In the genomic region with DNA sequence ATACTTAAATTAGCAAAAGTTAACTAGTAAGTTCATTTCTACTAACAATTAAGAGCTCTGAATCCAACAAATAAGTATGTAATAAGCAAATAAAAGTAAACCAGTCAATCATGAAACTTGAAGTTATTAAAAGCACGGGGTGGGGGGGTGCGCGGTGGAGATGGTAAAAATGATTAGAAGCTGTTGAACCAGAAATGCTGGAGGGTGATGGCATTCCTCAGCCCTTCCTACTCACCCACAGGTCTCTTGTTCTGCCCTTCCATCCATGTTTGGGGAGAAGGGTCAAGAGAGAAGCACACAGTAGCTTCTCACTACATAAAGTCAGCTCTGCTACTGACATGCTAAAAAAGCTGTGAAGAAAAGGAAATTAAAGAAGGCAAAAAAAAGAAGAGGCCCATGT, we compare ENCODE assay signal across 23 cellular contexts.
DNase-seq lines count a peak whose midpoint lies in the region; TF ChIP-seq lines count a peak whose summit lies in the region.
"Had no signal": no experiment of that assay in that cellular context is flagged by ENCODE, and none has a peak within 500 bp of the region (broad histone marks: within the 10 kb centered on the region; RNA-seq: fewer than 3 reads in every experiment).

No MANE protein-coding gene starts in this region.

- dilution Hi-C loops in mammary epithelial cell (cut with HindIII; ENCODE audit: low sequenced_read_pairs), result no loop called here

- H3K9me3 ChIP-seq in mammary epithelial cell (replicated peaks; ENCODE audit: insufficient read depth, low read length), result no peaks in the 10 kb centered on the region
- H3K9me3 ChIP-seq in vagina, result no peaks in the 10 kb centered on the region
- H3K9me3 ChIP-seq: left lung, upper lobe of left lung had no signal

- WGBS in mammary epithelial cell (ENCODE audit: low coverage, missing lambda C conversion rate), result 3% methylated on average over 3 of the region's 3 CpGs

- H3K4me1 Mint-ChIP-seq in MCF 10A (ENCODE audit: insufficient read depth, unreplicated experiment) (no peaks in the 10 kb centered on the region), glutamatergic neuron (ENCODE audit: low read depth, unreplicated experiment) (peaks cover 9% of the 10 kb centered on the region), neural crest cell (peaks cover 30% of the 10 kb centered on the region)

- H3K9ac ChIP-seq in mammary epithelial cell (ENCODE audit: insufficient read depth, low read length), result no peak overlapping the region
- H3K9ac ChIP-seq: GM23248 had no signal

- no peak for TF ChIP-seq CTCF in mammary epithelial cell (conservative IDR thresholded peaks at IDR 0.05 in 1 of 2, IDR thresholded peaks at IDR 0.05 in 1 of 2; ENCODE audit: extremely low read depth in 1 of 2, insufficient read depth in 1 of 2, low read depth in 1 of 2, low read length in 2 of 2)
- TF ChIP-seq CTCF in MCF 10A (IDR thresholded peaks at IDR 0.05; ENCODE audit: unreplicated experiment), result no peak
- TF ChIP-seq CTCF in glutamatergic neuron (IDR thresholded peaks at IDR 0.05; ENCODE audit: partially characterized antibody, unreplicated experiment), result no peak
- no peak for TF ChIP-seq CTCF in neural crest cell (conservative IDR thresholded peaks at IDR 0.05)
- no peak for TF ChIP-seq CTCF in vagina (IDR thresholded peaks at IDR 0.05)

- H3K36me3 ChIP-seq in mammary epithelial cell (ENCODE audit: insufficient read depth, low read length) (no peaks in the 10 kb centered on the region), vagina (no peaks in the 10 kb centered on the region)
- H3K36me3 ChIP-seq: left lung, upper lobe of left lung had no signal

- DNase-seq in mammary epithelial cell (peak; percentile 9), MCF 10A (ENCODE audit: unreplicated experiment) (no peak), glutamatergic neuron (no peak), neural crest cell (ENCODE audit: low read depth, low spot score) (no peak), vagina (ENCODE audit: extremely low spot score in 2 of 2) (no peak), NCI-H2171 treated with DMSO at 0.1 percent for 48 hours (lab: John Stamatoyannopoulos, UW) (no peak), SKM-1 treated with dmso at 0.1 percent for 144 hours (lab: John Stamatoyannopoulos, UW; ENCODE audit: unreplicated experiment) (no peak), NCI-H524 treated with DMSO at 0.1 percent for 48 hours (lab: John Stamatoyannopoulos, UW) (no peak)
- DNase-seq: 8988T; activated CD8-positive, alpha-beta T cell treated with anti-CD3 and anti-CD28 coated beads for 36 hours; amygdala; DND-41; dorsolateral prefrontal cortex; GM23248; hippocampal formation; left lung; naive thymus-derived CD8-positive, alpha-beta T cell; NCI-H1092; NCI-H1694; upper lobe of left lung had no signal

- BruUV-seq in mammary epithelial cell (replicated peaks; lab: Mats Ljungman, UMichigan), result no TSS peak
- BruUV-seq in MCF 10A (replicated peaks; lab: Mats Ljungman, UMichigan), result no TSS peak

- CTCF ChIA-PET in mammary epithelial cell (lab: Charles Lee; ENCODE audit: low non-redundant PET) (no interaction called here), MCF 10A (lab: Yijun Ruan, JAX) (interaction anchor here (0.5 to 1.3 kb wide), 5 partner anchors 11 to 1190 kb away, joined by 3 to 6 read pairs (median 3); no protein-coding TSS in a partner anchor)

- no peak overlapping the region for H3K27ac Mint-ChIP-seq in MCF 10A (ENCODE audit: low read depth, unreplicated experiment)
- no peak overlapping the region for H3K27ac Mint-ChIP-seq in glutamatergic neuron (ENCODE audit: unreplicated experiment)
- H3K27ac Mint-ChIP-seq in neural crest cell (ENCODE audit: unreplicated experiment), result peak overlapping the region; percentile 7
- H3K27ac Mint-ChIP-seq: activated CD8-positive, alpha-beta T cell treated with anti-CD3 and anti-CD28 coated beads for 36 hours; activated naive CD4-positive, alpha-beta T cell treated with anti-CD3 and anti-CD28 coated beads, Interleukin-2, amount 50 U/mL, for 24 hours; activated T-helper 17 cell treated with anti-CD3 and anti-CD28 coated beads, Interleukin-2, amount 50 U/mL, for 72 hours; stimulated activated memory B cell treated with anti-CD40 and anti-IgM and Interleukin-4, amounts not matched to agents 10 μg/mL and 1 μg/mL and 100 μg/mL, for 72 hours had no signal

- H3K4me1 ChIP-seq in mammary epithelial cell (ENCODE audit: insufficient read depth, low read length), result no peaks in the 10 kb centered on the region
- H3K4me1 ChIP-seq in vagina, result peaks cover 58% of the 10 kb centered on the region

- H3K4me3 Mint-ChIP-seq in MCF 10A (ENCODE audit: unreplicated experiment), result no peak overlapping the region
- peak overlapping the region; percentile 35 for H3K4me3 Mint-ChIP-seq in glutamatergic neuron (ENCODE audit: unreplicated experiment)
- no peak overlapping the region for H3K4me3 Mint-ChIP-seq in neural crest cell
- H3K4me3 Mint-ChIP-seq: activated CD8-positive, alpha-beta T cell treated with anti-CD3 and anti-CD28 coated beads for 36 hours; activated naive CD4-positive, alpha-beta T cell treated with anti-CD3 and anti-CD28 coated beads, Interleukin-2, amount 50 U/mL, for 24 hours; activated T-helper 17 cell treated with anti-CD3 and anti-CD28 coated beads, Interleukin-2, amount 50 U/mL, for 72 hours; naive thymus-derived CD8-positive, alpha-beta T cell; stimulated activated memory B cell treated with anti-CD40 and anti-IgM and Interleukin-4, amounts not matched to agents 10 μg/mL and 1 μg/mL and 100 μg/mL, for 72 hours had no signal

- H3K4me3 ChIP-seq in mammary epithelial cell (replicated peaks in 1 of 3; ENCODE audit: insufficient read depth in 1 of 3, low read depth in 2 of 3, low read length in 3 of 3), result no peak overlapping the region
- H3K4me3 ChIP-seq in vagina, result no peak overlapping the region
- H3K4me3 ChIP-seq: dorsolateral prefrontal cortex, GM23248, left lung, upper lobe of left lung had no signal

- in situ Hi-C loops in mammary epithelial cell (cut with MboI; ENCODE audit: low sequenced_read_pairs in 2 of 2), result no loop called here

- POLR2A ChIA-PET in MCF 10A (lab: Yijun Ruan, JAX), result interaction anchor here (0.7 to 1.7 kb wide), 3 partner anchors 14 to 223 kb away, joined by 3 to 4 read pairs (median 3); no protein-coding TSS in a partner anchor

- H3K27me3 ChIP-seq in mammary epithelial cell (ENCODE audit: insufficient read depth, low read length) (no peaks in the 10 kb centered on the region), vagina (no peaks in the 10 kb centered on the region)
- H3K27me3 ChIP-seq: dorsolateral prefrontal cortex, left lung, upper lobe of left lung had no signal

- intact Hi-C loops in mammary epithelial cell (cut with micrococcal nuclease) (no loop called here), MCF 10A (cut with micrococcal nuclease) (no loop called here), vagina (cut with DNase I) (no loop called here)

- H3K9me3 Mint-ChIP-seq in MCF 10A (ENCODE audit: unreplicated experiment) (no peaks in the 10 kb centered on the region), glutamatergic neuron (ENCODE audit: unreplicated experiment) (no peaks in the 10 kb centered on the region), neural crest cell (no peaks in the 10 kb centered on the region)
- H3K9me3 Mint-ChIP-seq: activated CD8-positive, alpha-beta T cell treated with anti-CD3 and anti-CD28 coated beads for 36 hours; activated naive CD4-positive, alpha-beta T cell treated with anti-CD3 and anti-CD28 coated beads, Interleukin-2, amount 50 U/mL, for 24 hours; activated T-helper 17 cell treated with anti-CD3 and anti-CD28 coated beads, Interleukin-2, amount 50 U/mL, for 72 hours; naive thymus-derived CD8-positive, alpha-beta T cell; stimulated activated memory B cell treated with anti-CD40 and anti-IgM and Interleukin-4, amounts not matched to agents 10 μg/mL and 1 μg/mL and 100 μg/mL, for 72 hours had no signal

- H3K27me3 Mint-ChIP-seq in MCF 10A (ENCODE audit: insufficient read depth, unreplicated experiment) (no peaks in the 10 kb centered on the region), glutamatergic neuron (ENCODE audit: unreplicated experiment) (peaks cover 2% of the 10 kb centered on the region), neural crest cell (ENCODE audit: low read depth) (no peaks in the 10 kb centered on the region)
- H3K27me3 Mint-ChIP-seq: activated CD8-positive, alpha-beta T cell treated with anti-CD3 and anti-CD28 coated beads for 36 hours; activated naive CD4-positive, alpha-beta T cell treated with anti-CD3 and anti-CD28 coated beads, Interleukin-2, amount 50 U/mL, for 24 hours; activated T-helper 17 cell treated with anti-CD3 and anti-CD28 coated beads, Interleukin-2, amount 50 U/mL, for 72 hours; naive thymus-derived CD8-positive, alpha-beta T cell; stimulated activated memory B cell treated with anti-CD40 and anti-IgM and Interleukin-4, amounts not matched to agents 10 μg/mL and 1 μg/mL and 100 μg/mL, for 72 hours had no signal

- H4K20me1 ChIP-seq in mammary epithelial cell (ENCODE audit: insufficient read depth, low read length), result no peaks in the 10 kb centered on the region

- H3K36me3 Mint-ChIP-seq in MCF 10A (ENCODE audit: insufficient read depth, unreplicated experiment) (no peaks in the 10 kb centered on the region), glutamatergic neuron (ENCODE audit: unreplicated experiment) (no peaks in the 10 kb centered on the region), neural crest cell (ENCODE audit: low read depth) (peaks cover 10% of the 10 kb centered on the region)

- no peak overlapping the region for H3K27ac ChIP-seq in mammary epithelial cell (ENCODE audit: insufficient read depth, low read depth, low read length)
- H3K27ac ChIP-seq in vagina, result peak overlapping the region; percentile 10
- H3K27ac ChIP-seq: GM23248, left lung had no signal

- peaks cover 21% of the 10 kb centered on the region for H3K79me2 ChIP-seq in mammary epithelial cell (ENCODE audit: insufficient read depth, low read length)

- no peak overlapping the region for H2AFZ ChIP-seq in mammary epithelial cell (ENCODE audit: low read depth, low read length)
- H2AFZ ChIP-seq: GM23248 had no signal

- no peak overlapping the region for H3K4me2 ChIP-seq in mammary epithelial cell (ENCODE audit: insufficient read depth, low read depth, low read length)

- TF ChIP-seq POLR2A in vagina (IDR thresholded peaks at IDR 0.05), result no peak
